31 cellular contexts compared by ENCODE assay signal in the genomic region with DNA sequence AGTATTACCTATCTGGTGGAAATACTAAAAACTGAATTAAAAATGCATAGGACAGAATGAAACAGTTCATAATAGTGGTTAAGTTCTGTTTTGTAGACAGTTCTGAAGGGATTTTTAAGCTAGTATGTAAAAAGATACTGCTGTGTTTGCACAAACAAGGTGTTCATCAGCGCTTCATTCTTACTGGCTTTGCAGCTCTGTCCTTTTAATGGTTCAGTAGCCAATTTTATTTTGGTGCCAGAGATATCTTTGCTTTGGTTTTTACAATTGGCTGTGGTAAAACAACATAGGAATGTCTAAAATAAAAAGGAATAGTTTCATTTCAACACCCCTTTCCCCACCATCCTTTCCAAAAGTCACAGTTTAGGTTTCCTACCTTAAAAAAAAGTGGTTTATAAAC. TPM values are rescaled to one million over a fixed set of nuclear protein-coding genes. Genes with fewer than 3 reads are reported as not detected.
"Had no signal": no experiment of that assay in that cellular context is flagged by ENCODE, and none has a peak within 500 bp of the region (broad histone marks: within the 10 kb centered on the region; RNA-seq: fewer than 3 reads in every experiment).

No MANE protein-coding gene starts in this region.

- H3K27me3 Mint-ChIP-seq: activated CD4-positive, alpha-beta memory T cell treated with anti-CD3 and anti-CD28 coated beads, Interleukin-2, amount 10 ng/mL, durations not matched to agents 7 days and 5 days; activated naive CD8-positive, alpha-beta T cell treated with anti-CD3 and anti-CD28 coated beads for 36 hours; activated T-helper 17 cell treated with anti-CD3 and anti-CD28 coated beads, Interleukin-2, amount 50 U/mL, for 72 hours had no signal

- H3K27ac Mint-ChIP-seq: activated CD4-positive, alpha-beta memory T cell treated with anti-CD3 and anti-CD28 coated beads, Interleukin-2, amount 10 ng/mL, durations not matched to agents 7 days and 5 days; activated naive CD8-positive, alpha-beta T cell treated with anti-CD3 and anti-CD28 coated beads for 36 hours; activated T-cell treated with anti-CD3 and anti-CD28 coated beads, Interleukin-2, amount 50 U/mL, for 72 hours; activated T-helper 17 cell treated with anti-CD3 and anti-CD28 coated beads, Interleukin-2, amount 50 U/mL, for 72 hours had no signal

- H3K27ac ChIP-seq: body of pancreas, breast epithelium, WERI-Rb-1 had no signal

- ATAC-seq: activated T-cell treated with anti-CD3 and anti-CD28 coated beads, Interleukin-2, amount 50 U/mL, for 72 hours; activated T-helper 17 cell treated with anti-CD3 and anti-CD28 coated beads, Interleukin-2, amount 50 U/mL, for 72 hours; body of pancreas had no signal

- DNase-seq: activated CD4-positive, alpha-beta memory T cell treated with anti-CD3 and anti-CD28 coated beads, Interleukin-2, amount 10 ng/mL, durations not matched to agents 7 days and 5 days; activated CD4-positive, alpha-beta T cell treated with anti-CD3 and anti-CD28 coated beads for 1 hour; activated CD4-positive, alpha-beta T cell treated with anti-CD3 and anti-CD28 coated beads for 48 hours; activated CD4-positive, CD25-positive, alpha-beta regulatory T cell; activated effector memory CD4-positive, alpha-beta T cell treated with anti-CD3 and anti-CD28 coated beads, Interleukin-2, amount 50 U/mL, for 16 hours; activated naive CD4-positive, alpha-beta T cell; activated naive CD4-positive, alpha-beta T cell treated with anti-CD3 and anti-CD28 coated beads, Interleukin-2, amount 50 U/mL, for 16 hours; activated naive CD8-positive, alpha-beta T cell treated with anti-CD3 and anti-CD28 coated beads for 36 hours; activated T-cell treated with anti-CD3 and anti-CD28 coated beads, Interleukin-2, amount 50 U/mL, for 1 hour; activated T-cell treated with anti-CD3 and anti-CD28 coated beads, Interleukin-2, amount 50 U/mL, for 72 hours; amniotic stem cell; aorta; body of pancreas; cerebellar nuclear complex; MG63; NCI-H1048; NCI-H1105 treated with DMSO at 0.1 percent for 48 hours; NCI-H1436; NCI-H1694 treated with DMSO at 0.1 percent for 48 hours; NCI-H2029; NCI-H345; NCI-H524 treated with DMSO at 0.1 percent for 48 hours; Right ventricle myocardium superior; SW 1271; T-helper 1 cell; T-helper 2 cell; T-helper 9 cell; WERI-Rb-1 had no signal

- H3K4me3 Mint-ChIP-seq: activated CD4-positive, alpha-beta memory T cell treated with anti-CD3 and anti-CD28 coated beads, Interleukin-2, amount 10 ng/mL, durations not matched to agents 7 days and 5 days; activated naive CD8-positive, alpha-beta T cell treated with anti-CD3 and anti-CD28 coated beads for 36 hours; activated T-cell treated with anti-CD3 and anti-CD28 coated beads, Interleukin-2, amount 50 U/mL, for 72 hours had no signal

- H3K9me3 ChIP-seq: body of pancreas, breast epithelium, MG63 had no signal

- H3K27me3 ChIP-seq: body of pancreas, breast epithelium, MG63 had no signal

- H3K4me1 ChIP-seq: body of pancreas, breast epithelium had no signal

- H3K4me3 ChIP-seq: body of pancreas, breast epithelium, MG63 had no signal

- H3K36me3 ChIP-seq: breast epithelium, MG63, WERI-Rb-1 had no signal

- H3K9me3 Mint-ChIP-seq: activated CD4-positive, alpha-beta memory T cell treated with anti-CD3 and anti-CD28 coated beads, Interleukin-2, amount 10 ng/mL, durations not matched to agents 7 days and 5 days; activated T-cell treated with anti-CD3 and anti-CD28 coated beads, Interleukin-2, amount 50 U/mL, for 72 hours had no signal

RNA-seq across cellular contexts. Expression of gene HACD1, which starts 59.7 kb away (rescaled TPM):
- total RNA-seq: OCI-LY7 had no signal
